Comparison of ENCODE assay signal across 18 cellular contexts in genomic region chr14:61690982-61691381, GRCh38. TPM values are rescaled to one million over a fixed set of nuclear protein-coding genes. Genes with fewer than 3 reads are reported as not detected.
DNase-seq lines count a peak whose midpoint lies in the region; TF ChIP-seq lines count a peak whose summit lies in the region.
"Had no signal": no experiment of that assay in that cellular context is flagged by ENCODE, and none has a peak within 500 bp of the region (broad histone marks: within the 10 kb centered on the region; RNA-seq: fewer than 3 reads in every experiment).

No MANE protein-coding gene starts in this region.

- H3K4me3 ChIP-seq in BLaER1 treated with 17β-estradiol and CSF1 and Interleukin-3, amounts not matched to agents 10 nM and 100 nM, result no peak overlapping the region; a peak in 1 of 20 replicates
- H3K4me3 ChIP-seq in mesenchymal stem cell (ENCODE audit: insufficient read depth in 1 of 2, low read depth in 1 of 2, low read length in 2 of 2) (no peak overlapping the region), esophagus squamous epithelium (no peak overlapping the region)
- H3K4me3 ChIP-seq: right lobe of liver had no signal

- no peaks in the 10 kb centered on the region for H3K27me3 ChIP-seq in BLaER1 treated with 17β-estradiol and CSF1 and Interleukin-3, amounts not matched to agents 10 nM and 100 nM
- H3K27me3 ChIP-seq in mesenchymal stem cell (ENCODE audit: control insufficient read depth in 1 of 2, insufficient read depth in 1 of 2, low read length in 2 of 2) (no peaks in the 10 kb centered on the region), esophagus squamous epithelium (no peaks in the 10 kb centered on the region)
- H3K27me3 ChIP-seq: brain microvascular endothelial cell, right lobe of liver had no signal

- H3K9ac ChIP-seq in BLaER1 treated with 17β-estradiol and CSF1 and Interleukin-3, amounts not matched to agents 10 nM and 100 nM, result peak overlapping the region; percentile 30 to 69 (median 49); a peak in 16 of 22 replicates
- peak overlapping the region; percentile 72 for H3K9ac ChIP-seq in mesenchymal stem cell (ENCODE audit: low read length)

- WGBS in mesenchymal stem cell, result 38% methylated on average over 2 of the region's 2 CpGs
- 76 to 80% methylated on average over 2 of the region's 2 CpGs for WGBS in esophagus squamous epithelium, 2 donors

- H3K79me1 ChIP-seq in mesenchymal stem cell (replicated peaks; ENCODE audit: low read length, poor library complexity, severe bottlenecking), result peaks cover 8% of the 10 kb centered on the region

- peaks cover 27 to 40% (median 30%) of the 10 kb centered on the region in 10 experiments for H3K4me1 ChIP-seq in BLaER1 treated with 17β-estradiol and CSF1 and Interleukin-3, amounts not matched to agents 10 nM and 100 nM
- H3K4me1 ChIP-seq in mesenchymal stem cell (ENCODE audit: control insufficient read depth, insufficient read depth, low read depth, low read length), result peaks cover 6% of the 10 kb centered on the region
- H3K4me1 ChIP-seq in esophagus squamous epithelium, result peaks cover 0 to 8% (median 5%) of the 10 kb centered on the region in 3 donors

- peaks cover 0 to 7% (median 5%) of the 10 kb centered on the region in 11 experiments; a peak in 15 of 22 replicates for H4K20me1 ChIP-seq in BLaER1 treated with 17β-estradiol and CSF1 and Interleukin-3, amounts not matched to agents 10 nM and 100 nM

- H2BK120ac ChIP-seq in mesenchymal stem cell (ENCODE audit: low read depth, low read length), result no peak overlapping the region

- peaks cover 25% of the 10 kb centered on the region for H3K9me3 Mint-ChIP-seq in activated T-helper 1 cell treated with anti-CD3 and anti-CD28 coated beads, Interleukin-12 subunit alpha, Interleukin-12 subunit beta, Interleukin-2, Interleukin-4 antibody, amounts not matched to agents 30 ng/mL and 10 ng/mL and 1 ng/mL, durations not matched to agents 14 hours and 24 hours and 36 hours
- peaks cover 10% of the 10 kb centered on the region for H3K9me3 Mint-ChIP-seq in progenitor cell of endocrine pancreas (ENCODE audit: low read depth)

- no peak overlapping the region for H3K14ac ChIP-seq in mesenchymal stem cell (ENCODE audit: low read length in 2 of 2)

- H2BK15ac ChIP-seq in mesenchymal stem cell (ENCODE audit: low read depth, poor library complexity, severe bottlenecking), result no peak overlapping the region

- no peaks in the 10 kb centered on the region for H3K27me3 Mint-ChIP-seq in activated T-helper 1 cell treated with anti-CD3 and anti-CD28 coated beads, Interleukin-12 subunit alpha, Interleukin-12 subunit beta, Interleukin-2, Interleukin-4 antibody, amounts not matched to agents 30 ng/mL and 10 ng/mL and 1 ng/mL, durations not matched to agents 14 hours and 24 hours and 36 hours (ENCODE audit: insufficient read depth)
- H3K27me3 Mint-ChIP-seq in progenitor cell of endocrine pancreas, result no peaks in the 10 kb centered on the region

- H2AK5ac ChIP-seq in mesenchymal stem cell (ENCODE audit: low read length, severe bottlenecking), result peak overlapping the region; percentile 65

- H3K36me3 Mint-ChIP-seq in activated T-helper 1 cell treated with anti-CD3 and anti-CD28 coated beads, Interleukin-12 subunit alpha, Interleukin-12 subunit beta, Interleukin-2, Interleukin-4 antibody, amounts not matched to agents 30 ng/mL and 10 ng/mL and 1 ng/mL, durations not matched to agents 14 hours and 24 hours and 36 hours (ENCODE audit: low read depth), result peaks cover 10% of the 10 kb centered on the region
- H3K36me3 Mint-ChIP-seq in progenitor cell of endocrine pancreas (ENCODE audit: insufficient read depth), result peaks cover 1% of the 10 kb centered on the region

- H4K91ac ChIP-seq in mesenchymal stem cell (ENCODE audit: low read length), result no peak overlapping the region

- peaks cover 52% of the 10 kb centered on the region for H3K4me1 Mint-ChIP-seq in activated T-helper 1 cell treated with anti-CD3 and anti-CD28 coated beads, Interleukin-12 subunit alpha, Interleukin-12 subunit beta, Interleukin-2, Interleukin-4 antibody, amounts not matched to agents 30 ng/mL and 10 ng/mL and 1 ng/mL, durations not matched to agents 14 hours and 24 hours and 36 hours (ENCODE audit: low read depth)
- peaks cover 7% of the 10 kb centered on the region for H3K4me1 Mint-ChIP-seq in progenitor cell of endocrine pancreas (ENCODE audit: low read depth)

- no peak overlapping the region for H2BK12ac ChIP-seq in mesenchymal stem cell (ENCODE audit: low read length in 2 of 2)

- no peak for TF ChIP-seq CTCF in GM13976 (IDR thresholded peaks at IDR 0.05; ENCODE audit: borderline replicate concordance, control extremely low read depth, extremely low read depth, insufficient read depth, missing control alignments)
- no peak for TF ChIP-seq CTCF in esophagus squamous epithelium (IDR thresholded peaks at IDR 0.05)
- TF ChIP-seq CTCF in progenitor cell of endocrine pancreas (IDR thresholded peaks at IDR 0.05; ENCODE audit: unreplicated experiment), result no peak

- DNase-seq in GM13976 (ENCODE audit: low spot score), result peak; percentile 26
- DNase-seq in activated T-helper 1 cell treated with anti-CD3 and anti-CD28 coated beads, Interleukin-12 subunit alpha, Interleukin-12 subunit beta, Interleukin-2, Interleukin-4 antibody, amounts not matched to agents 30 ng/mL and 10 ng/mL and 1 ng/mL, durations not matched to agents 14 hours and 24 hours and 36 hours (ENCODE audit: low spot score), result no peak
- no peak for DNase-seq in mesenchymal stem cell
- no peak for DNase-seq in esophagus squamous epithelium (lab: John Stamatoyannopoulos, UW)
- DNase-seq in NCI-H510A (lab: John Stamatoyannopoulos, UW), result no peak
- no peak for DNase-seq in DMS79 treated with DMSO at 0.1 percent for 48 hours (lab: John Stamatoyannopoulos, UW)
- no peak for DNase-seq in progenitor cell of endocrine pancreas (ENCODE audit: low spot score, unreplicated experiment)
- DNase-seq: activated CD8-positive, alpha-beta memory T cell treated with anti-CD3 and anti-CD28 coated beads, Interleukin-2, amount 50 U/mL, for 48 hours; brain microvascular endothelial cell; head of caudate nucleus; left cardiac atrium; naive B cell; NCI-H1105; NCI-H524; right lobe of liver; RPMI8226; T1000 had no signal

- intact Hi-C loops in activated T-helper 1 cell treated with anti-CD3 and anti-CD28 coated beads, Interleukin-12 subunit alpha, Interleukin-12 subunit beta, Interleukin-2, Interleukin-4 antibody, amounts not matched to agents 30 ng/mL and 10 ng/mL and 1 ng/mL, durations not matched to agents 14 hours and 24 hours and 36 hours (cut with micrococcal nuclease), result loop anchor here (1.0 to 10.0 kb wide), 4 partner anchors 20 to 1446 kb away; partner anchors contain the start of gene PPM1A
- intact Hi-C loops in esophagus squamous epithelium (cut with DNase I), result loop anchor here (10.0 kb wide), 1 partner anchor 216 kb away; no protein-coding TSS in a partner anchor

- H2BK5ac ChIP-seq in mesenchymal stem cell (ENCODE audit: low read depth, low read length, poor library complexity, severe bottlenecking), result peak overlapping the region; percentile 0

- H3K4me2 ChIP-seq in BLaER1 treated with 17β-estradiol and CSF1 and Interleukin-3, amounts not matched to agents 10 nM and 100 nM, result peak overlapping the region; percentile 52 to 85 (median 68)
- H3K4me2 ChIP-seq in mesenchymal stem cell (ENCODE audit: low read length, poor library complexity, severe bottlenecking), result no peak overlapping the region

- no peaks in the 10 kb centered on the region for H3K36me3 ChIP-seq in BLaER1 treated with 17β-estradiol and CSF1 and Interleukin-3, amounts not matched to agents 10 nM and 100 nM
- H3K36me3 ChIP-seq in mesenchymal stem cell (ENCODE audit: control insufficient read depth in 1 of 2, insufficient read depth in 2 of 2, low read depth in 1 of 2, low read length in 2 of 2) (no peaks in the 10 kb centered on the region), esophagus squamous epithelium (no peaks in the 10 kb centered on the region)
- H3K36me3 ChIP-seq: right lobe of liver had no signal

- in situ Hi-C loops in GM13976 (cut with MboI; ENCODE audit: low sequenced_read_pairs, unreplicated experiment), result no loop called here

- H3K9me3 ChIP-seq in BLaER1 treated with 17β-estradiol and CSF1 and Interleukin-3, amounts not matched to agents 10 nM and 100 nM (replicated peaks in 1 of 11), result peaks cover 20 to 32% (median 25%) of the 10 kb centered on the region in 11 experiments; a peak in 20 of 22 replicates
- no peaks in the 10 kb centered on the region for H3K9me3 ChIP-seq in mesenchymal stem cell (ENCODE audit: control insufficient read depth, low read length)
- H3K9me3 ChIP-seq in esophagus squamous epithelium, result no peaks in the 10 kb centered on the region

- H3K4ac ChIP-seq in mesenchymal stem cell (ENCODE audit: low read depth in 1 of 2, low read length in 2 of 2), result no peak overlapping the region

- H2AFZ ChIP-seq in mesenchymal stem cell (ENCODE audit: low read depth, low read length), result no peak overlapping the region

- TF ChIP-seq POLR2A in esophagus squamous epithelium (IDR thresholded peaks at IDR 0.05), result no peak

- H3K27ac ChIP-seq in BLaER1 treated with 17β-estradiol and CSF1 and Interleukin-3, amounts not matched to agents 10 nM and 100 nM, result peak overlapping the region; percentile 10 to 69 (median 46); a peak in 20 of 22 replicates
- H3K27ac ChIP-seq in mesenchymal stem cell (ENCODE audit: low read length, poor library complexity, severe bottlenecking) (no peak overlapping the region), esophagus squamous epithelium (no peak overlapping the region)
- H3K27ac ChIP-seq: brain microvascular endothelial cell, right lobe of liver had no signal

- H3K18ac ChIP-seq in mesenchymal stem cell (ENCODE audit: low read depth in 1 of 2, low read length in 2 of 2), result peak overlapping the region in 1 of 2 experiments; percentile 40

- H4K8ac ChIP-seq in mesenchymal stem cell (ENCODE audit: low read length), result no peak overlapping the region

- peak overlapping the region; percentile 65 for H3K27ac Mint-ChIP-seq in activated T-helper 1 cell treated with anti-CD3 and anti-CD28 coated beads, Interleukin-12 subunit alpha, Interleukin-12 subunit beta, Interleukin-2, Interleukin-4 antibody, amounts not matched to agents 30 ng/mL and 10 ng/mL and 1 ng/mL, durations not matched to agents 14 hours and 24 hours and 36 hours
- H3K27ac Mint-ChIP-seq in progenitor cell of endocrine pancreas, result no peak overlapping the region

- H3K23ac ChIP-seq in mesenchymal stem cell (ENCODE audit: low read length in 2 of 2), result no peak overlapping the region

- H3K4me3 Mint-ChIP-seq in activated T-helper 1 cell treated with anti-CD3 and anti-CD28 coated beads, Interleukin-12 subunit alpha, Interleukin-12 subunit beta, Interleukin-2, Interleukin-4 antibody, amounts not matched to agents 30 ng/mL and 10 ng/mL and 1 ng/mL, durations not matched to agents 14 hours and 24 hours and 36 hours, result peak overlapping the region; percentile 6
- no peak overlapping the region for H3K4me3 Mint-ChIP-seq in progenitor cell of endocrine pancreas (ENCODE audit: low read depth)

RNA-seq across cellular contexts. Expression of gene HIF1A, which starts 4.3 kb away (rescaled TPM):
- 241 and 247 TPM in 2 replicates for total RNA-seq in activated T-helper 1 cell treated with anti-CD3 and anti-CD28 coated beads, Interleukin-12 subunit alpha, Interleukin-12 subunit beta, Interleukin-2, Interleukin-4 antibody, amounts not matched to agents 30 ng/mL and 10 ng/mL and 1 ng/mL, durations not matched to agents 14 hours and 24 hours and 36 hours
- 346 TPM for polyA plus RNA-seq in mesenchymal stem cell (2013, experiment 1 of 2)
- polyA plus RNA-seq in mesenchymal stem cell (2013, experiment 2 of 2), result 339 TPM
- total RNA-seq in esophagus squamous epithelium, result 100 to 1,000 TPM; 108 to 199 (median 127) TPM
- total RNA-seq in progenitor cell of endocrine pancreas, result 137 and 141 TPM in 2 replicates

Comparison
In these comparisons a context has a peak if more than half of its experiments do, and no peak if none do; other contexts are left out.
1. H3K27ac ChIP-seq: peak in BLaER1 treated with 17β-estradiol and CSF1 and Interleukin-3, amounts not matched to agents 10 nM and 100 nM (11 of 11); none in mesenchymal stem cell (single experiment) and esophagus squamous epithelium (0 of 4).